10 cellular contexts compared by ENCODE assay signal in the genomic region with DNA sequence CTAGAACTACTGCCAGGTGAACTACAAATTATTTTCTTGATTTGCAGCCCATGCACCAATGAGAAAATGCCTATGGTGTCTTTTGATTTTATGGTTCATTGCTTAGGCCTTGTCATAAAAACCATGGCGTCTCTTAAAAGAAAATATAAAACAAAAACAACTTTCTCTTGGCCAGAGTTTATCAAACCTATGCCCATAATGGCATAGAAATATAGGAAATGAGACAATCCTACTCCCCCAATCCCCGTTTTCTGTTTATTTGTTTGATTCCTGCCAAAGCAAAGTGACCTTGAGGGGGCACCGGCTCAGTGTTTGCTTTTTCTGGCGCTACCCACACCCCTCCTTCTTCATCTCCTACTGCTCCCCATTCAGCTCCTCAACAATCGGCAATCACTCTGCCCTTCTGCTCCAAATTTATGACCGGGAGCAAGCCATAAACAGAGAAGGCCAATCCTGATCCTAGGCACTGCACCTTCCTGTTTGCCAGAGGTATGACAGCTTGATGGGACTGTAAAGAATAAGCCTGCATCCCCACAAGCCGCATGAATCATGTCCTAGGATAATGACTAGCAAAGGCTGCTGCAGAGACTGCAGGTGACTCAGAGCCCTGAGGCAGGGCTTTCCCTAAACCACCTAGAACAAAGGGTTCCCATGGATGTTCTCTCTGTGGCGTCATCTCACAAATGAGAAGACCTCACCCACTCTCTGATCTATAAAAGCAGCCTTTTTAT.
DNase-seq lines count a peak whose midpoint lies in the region; ATAC-seq and TF ChIP-seq lines count a peak whose summit lies in the region.
"Had no signal": no experiment of that assay in that cellular context is flagged by ENCODE, and none has a peak within 500 bp of the region (broad histone marks: within the 10 kb centered on the region; RNA-seq: fewer than 3 reads in every experiment).

No MANE protein-coding gene starts in this region.

- ATAC-seq in foreskin keratinocyte = peak; percentile 100
- no peak for ATAC-seq in HG03196 (IDR thresholded peaks at IDR 0.05; ENCODE audit: unreplicated experiment)
- ATAC-seq: activated naive CD8-positive, alpha-beta T cell treated with anti-CD3 and anti-CD28 coated beads, Interleukin-2, amount 50 U/mL, for 24 hours; GM12878 had no signal

- H3K27ac ChIP-seq in SJSA1 (no peak overlapping the region), foreskin keratinocyte (peak overlapping the region; percentile 68)

- H3K4me1 ChIP-seq in SJSA1 (replicated peaks) (peaks cover 9% of the 10 kb centered on the region), foreskin keratinocyte (peaks cover 10% of the 10 kb centered on the region)

- H3K36me3 ChIP-seq in SJSA1 = no peaks in the 10 kb centered on the region

- H3K27me3 ChIP-seq in SJSA1 (replicated peaks) = no peaks in the 10 kb centered on the region
- no peaks in the 10 kb centered on the region for H3K27me3 ChIP-seq in foreskin keratinocyte

- DNase-seq in HK-2 (ENCODE audit: unreplicated experiment) = peak; percentile 45
- DNase-seq in SJSA1 (ENCODE audit: low read depth in 1 of 2, low spot score in 2 of 2) = peak; percentile 69 to 89
- peak; percentile 94 to 98 for DNase-seq in foreskin keratinocyte
- DNase-seq in smooth muscle cell of the brain vasculature (ENCODE audit: low read depth, low spot score) = peak; percentile 24
- DNase-seq in effector CD8-positive, alpha-beta T cell (lab: John Stamatoyannopoulos, UW) = no peak
- no peak for DNase-seq in Kasumi-1 (lab: John Stamatoyannopoulos, UW)
- DNase-seq: activated naive CD8-positive, alpha-beta T cell treated with anti-CD3 and anti-CD28 coated beads, Interleukin-2, amount 50 U/mL, for 24 hours; MM.1S had no signal

- no peak overlapping the region for H3K4me3 ChIP-seq in SJSA1
- H3K4me3 ChIP-seq: GM12878 had no signal

- no peaks in the 10 kb centered on the region for H3K9me3 ChIP-seq in SJSA1 (replicated peaks)

- no peak for TF ChIP-seq CTCF in foreskin keratinocyte (conservative IDR thresholded peaks at IDR 0.05)

Comparison
In these comparisons a context has a peak if more than half of its experiments do, and no peak if none do; other contexts are left out.
1. DNase-seq: peak in HK-2 (single experiment), SJSA1 (2 of 2), foreskin keratinocyte (2 of 2) and smooth muscle cell of the brain vasculature (single experiment); none in effector CD8-positive, alpha-beta T cell (single experiment) and Kasumi-1 (0 of 2).